25 cellular contexts compared by ENCODE assay signal in the genomic region with DNA sequence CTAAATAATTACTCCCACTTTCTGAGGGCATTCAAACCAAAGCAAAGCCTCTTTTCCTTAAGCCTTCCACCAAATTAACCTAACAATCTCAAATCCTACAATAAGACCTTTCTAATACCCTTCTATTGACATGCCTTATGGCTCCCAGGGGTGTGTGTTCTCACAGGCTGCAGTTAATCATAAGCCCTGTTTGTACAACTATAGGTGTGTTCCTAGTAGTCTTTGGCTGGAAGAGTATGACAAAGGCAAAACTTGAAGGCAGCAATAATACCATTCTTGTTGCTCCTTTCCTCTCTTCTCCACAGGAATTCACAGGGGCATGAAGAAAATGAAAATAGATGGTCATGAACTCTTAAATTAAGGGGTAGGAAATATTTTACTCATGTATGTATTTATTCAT. TPM values are rescaled to one million over a fixed set of nuclear protein-coding genes. Genes with fewer than 3 reads are reported as not detected.
"Had no signal": no experiment of that assay in that cellular context is flagged by ENCODE, and none has a peak within 500 bp of the region (broad histone marks: within the 10 kb centered on the region; RNA-seq: fewer than 3 reads in every experiment).

No MANE protein-coding gene starts in this region.

- H3K36me3 ChIP-seq: thyroid gland had no signal

- H3K4me1 ChIP-seq: thyroid gland had no signal

- H3K27me3 Mint-ChIP-seq: activated CD4-positive, alpha-beta memory T cell treated with anti-CD3 and anti-CD28 coated beads, Interleukin-2, amount 10 ng/mL, durations not matched to agents 7 days and 5 days; activated naive CD8-positive, alpha-beta T cell treated with anti-CD3 and anti-CD28 coated beads for 36 hours had no signal

- H3K27me3 ChIP-seq: dorsolateral prefrontal cortex, gastrocnemius medialis, heart left ventricle, thyroid gland had no signal

- H3K27ac Mint-ChIP-seq: activated CD4-positive, alpha-beta memory T cell treated with anti-CD3 and anti-CD28 coated beads, Interleukin-2, amount 10 ng/mL, durations not matched to agents 7 days and 5 days; activated CD8-positive, alpha-beta memory T cell treated with anti-CD3 and anti-CD28 coated beads, Interleukin-2, amount 10 ng/mL, durations not matched to agents 7 days and 5 days; activated naive CD8-positive, alpha-beta T cell treated with anti-CD3 and anti-CD28 coated beads for 36 hours; activated T-helper 17 cell treated with anti-CD3 and anti-CD28 coated beads, Interleukin-2, amount 50 U/mL, for 72 hours; immature natural killer cell; naive thymus-derived CD8-positive, alpha-beta T cell had no signal

- H3K9me3 ChIP-seq: thyroid gland had no signal

- H3K4me1 Mint-ChIP-seq: activated CD4-positive, alpha-beta memory T cell treated with anti-CD3 and anti-CD28 coated beads, Interleukin-2, amount 10 ng/mL, durations not matched to agents 7 days and 5 days; activated CD8-positive, alpha-beta memory T cell treated with anti-CD3 and anti-CD28 coated beads, Interleukin-2, amount 10 ng/mL, durations not matched to agents 7 days and 5 days; activated naive CD8-positive, alpha-beta T cell treated with anti-CD3 and anti-CD28 coated beads for 36 hours; immature natural killer cell had no signal

- H3K27ac ChIP-seq: dorsolateral prefrontal cortex, gastrocnemius medialis, heart left ventricle, thyroid gland had no signal

- H3K4me3 ChIP-seq: dorsolateral prefrontal cortex, gastrocnemius medialis, heart left ventricle, thyroid gland had no signal

- ATAC-seq: activated CD8-positive, alpha-beta memory T cell treated with anti-CD3 and anti-CD28 coated beads, Interleukin-2, amount 10 ng/mL, durations not matched to agents 7 days and 5 days; activated T-helper 17 cell treated with anti-CD3 and anti-CD28 coated beads, Interleukin-2, amount 50 U/mL, for 72 hours; gastrocnemius medialis; heart left ventricle; naive thymus-derived CD8-positive, alpha-beta T cell had no signal

- DNase-seq: activated CD4-positive, alpha-beta memory T cell treated with anti-CD3 and anti-CD28 coated beads, Interleukin-2, amount 10 ng/mL, durations not matched to agents 7 days and 5 days; activated CD4-positive, alpha-beta T cell treated with anti-CD3 and anti-CD28 coated beads for 48 hours; activated CD4-positive, CD25-positive, alpha-beta regulatory T cell; activated CD8-positive, alpha-beta memory T cell treated with anti-CD3 and anti-CD28 coated beads, Interleukin-2, amount 10 ng/mL, durations not matched to agents 7 days and 5 days; activated naive CD4-positive, alpha-beta T cell; activated naive CD8-positive, alpha-beta T cell treated with anti-CD3 and anti-CD28 coated beads for 36 hours; activated T-cell treated with anti-CD3 and anti-CD28 coated beads, Interleukin-2, amount 50 U/mL, for 1 hour; amygdala; central memory CD4-positive, alpha-beta T cell; dorsolateral prefrontal cortex; erythroblast; gastrocnemius medialis; heart left ventricle; immature natural killer cell; naive thymus-derived CD8-positive, alpha-beta T cell; stimulated activated CD4-positive, alpha-beta T cell treated with anti-CD3 and anti-CD28 coated beads, Interleukin-12 subunit alpha, Interleukin-12 subunit beta, amount 100 ng/mL, for 4 hours; stimulated activated CD4-positive, alpha-beta T cell treated with anti-CD3 and anti-CD28 coated beads, Interleukin-1b, Interleukin-23, amount 100 ng/mL, for 48 hours; stimulated activated CD8-positive, alpha-beta memory T cell treated with anti-CD3 and anti-CD28 coated beads, Interleukin-4, amount 100 ng/mL, for 48 hours; stimulated activated naive CD4-positive, alpha-beta T cell treated with Interleukin-2 at 50 U/mL for 16 hours; thyroid gland had no signal

- H3K4me3 Mint-ChIP-seq: activated CD4-positive, alpha-beta memory T cell treated with anti-CD3 and anti-CD28 coated beads, Interleukin-2, amount 10 ng/mL, durations not matched to agents 7 days and 5 days; activated CD8-positive, alpha-beta memory T cell treated with anti-CD3 and anti-CD28 coated beads, Interleukin-2, amount 10 ng/mL, durations not matched to agents 7 days and 5 days; activated naive CD8-positive, alpha-beta T cell treated with anti-CD3 and anti-CD28 coated beads for 36 hours; activated T-helper 17 cell treated with anti-CD3 and anti-CD28 coated beads, Interleukin-2, amount 50 U/mL, for 72 hours; immature natural killer cell; naive thymus-derived CD8-positive, alpha-beta T cell had no signal

RNA-seq across cellular contexts. Expression of a gene that starts 37.5 kb away (rescaled TPM):
- total RNA-seq: activated CD4-positive, alpha-beta memory T cell treated with anti-CD3 and anti-CD28 coated beads, Interleukin-2, amount 10 ng/mL, durations not matched to agents 7 days and 5 days; activated CD8-positive, alpha-beta memory T cell treated with anti-CD3 and anti-CD28 coated beads, Interleukin-2, amount 10 ng/mL, durations not matched to agents 7 days and 5 days; activated naive CD8-positive, alpha-beta T cell treated with anti-CD3 and anti-CD28 coated beads for 36 hours; activated T-helper 17 cell treated with anti-CD3 and anti-CD28 coated beads, Interleukin-2, amount 50 U/mL, for 72 hours; gastrocnemius medialis; liver; naive thymus-derived CD8-positive, alpha-beta T cell; renal cortical epithelial cell; subcutaneous adipose tissue; thyroid gland; ureter had no signal
- polyA plus RNA-seq: heart left ventricle; immature natural killer cell; liver; naive thymus-derived CD8-positive, alpha-beta T cell had no signal
